In the genomic region with DNA sequence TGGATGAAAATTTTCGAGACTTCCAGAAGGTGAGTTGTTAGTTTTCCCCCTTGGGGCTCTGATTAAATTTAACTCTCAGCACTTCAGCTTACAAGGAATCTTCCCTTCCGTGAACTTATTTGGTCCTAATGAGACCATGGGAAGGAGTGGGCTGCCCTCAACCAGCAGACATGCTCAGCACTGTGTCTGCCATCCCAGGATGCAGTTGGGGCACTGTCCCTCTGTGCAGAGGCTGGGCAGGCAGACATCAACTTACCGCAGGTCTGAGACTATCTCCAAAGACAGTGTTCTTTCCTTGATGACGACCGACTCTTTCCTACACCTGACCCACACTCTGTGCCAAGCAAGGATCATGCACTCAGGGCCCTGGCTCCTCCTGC, we compare ENCODE assay signal across 16 cellular contexts. TPM values are rescaled to one million over a fixed set of nuclear protein-coding genes. Genes with fewer than 3 reads are reported as not detected.
A peak's percentile ranks its signal among the peaks of the same experiment; 100 is the strongest.
DNase-seq lines count a peak whose midpoint lies in the region; ATAC-seq and TF ChIP-seq lines count a peak whose summit lies in the region.
"Had no signal": no experiment of that assay in that cellular context is flagged by ENCODE, and none has a peak within 500 bp of the region (broad histone marks: within the 10 kb centered on the region; RNA-seq: fewer than 3 reads in every experiment).

No MANE protein-coding gene starts in this region.

- TF ChIP-seq CTCF in IMR-90 (conservative IDR thresholded peaks at IDR 0.05; ENCODE audit: low read depth, low read length): no peak
- TF ChIP-seq CTCF in osteocyte (IDR thresholded peaks at IDR 0.05): no peak

- no peak overlapping the region for H4K8ac ChIP-seq in IMR-90 (ENCODE audit: low read depth in 2 of 2, low read length in 2 of 2)

- H2BK120ac ChIP-seq in IMR-90 (ENCODE audit: low read depth, low read length): no peak overlapping the region

- H2BK15ac ChIP-seq in IMR-90 (ENCODE audit: low read depth, low read length): no peak overlapping the region

- CTCF ChIA-PET in IMR-90 (lab: Yijun Ruan, JAX): no interaction called here

- no peaks in the 10 kb centered on the region for H3K27me3 Mint-ChIP-seq in T-helper 2 cell treated with Interferon-gamma antibody and Interleukin-4, amounts not matched to agents 5 μg/mL and 100 μg/mL, for 36 hours (ENCODE audit: low read depth)
- no peaks in the 10 kb centered on the region for H3K27me3 Mint-ChIP-seq in activated naive CD8-positive, alpha-beta T cell
- no peaks in the 10 kb centered on the region for H3K27me3 Mint-ChIP-seq in osteocyte (ENCODE audit: unreplicated experiment)

- no peak overlapping the region for H3K4me2 ChIP-seq in IMR-90 (ENCODE audit: low read depth, low read length)

- H2AK5ac ChIP-seq in IMR-90 (ENCODE audit: low read depth, low read length): peak overlapping the region; percentile 81; the same call in 1 of the 2 replicates

- H3K9me1 ChIP-seq in IMR-90 (ENCODE audit: insufficient read depth, low read length): peaks cover 57% of the 10 kb centered on the region

- H3K4me3 ChIP-seq in IMR-90 (ENCODE audit: insufficient read depth, low read depth, low read length): no peak overlapping the region
- H3K4me3 ChIP-seq: sigmoid colon had no signal

- peaks cover 80% of the 10 kb centered on the region for H4K20me1 ChIP-seq in IMR-90 (ENCODE audit: insufficient read depth, low read length)

- H3K79me1 ChIP-seq in IMR-90 (ENCODE audit: low read depth in 1 of 2, low read length in 2 of 2): peaks cover 49 to 92% of the 10 kb centered on the region in 2 experiments

- no peak for DNase-seq in T-helper 2 cell treated with Interferon-gamma antibody and Interleukin-4, amounts not matched to agents 5 μg/mL and 100 μg/mL, for 36 hours (ENCODE audit: low spot score)
- no peak for DNase-seq in T-helper 2 cell
- no peak for DNase-seq in IMR-90
- DNase-seq in osteocyte (ENCODE audit: extremely low spot score, unreplicated experiment): no peak
- no peak for DNase-seq in NCI-H1694 (lab: John Stamatoyannopoulos, UW)
- no peak for DNase-seq in HUDEP-2 (lab: John Stamatoyannopoulos, UW; ENCODE audit: unreplicated experiment in 76 of 76)
- DNase-seq: activated CD8-positive, alpha-beta memory T cell treated with anti-CD3 and anti-CD28 coated beads, Interleukin-2, amount 50 U/mL, for 48 hours; Caco-2; dermis blood vessel endothelial cell; left ventricle myocardium superior; NCI-H2029; NCI-H748 treated with DMSO at 0.1 percent for 48 hours; SHP77 treated with DMSO at 0.1 percent for 48 hours; sigmoid colon had no signal

- peaks cover 35% of the 10 kb centered on the region for H3K4me1 ChIP-seq in IMR-90 (ENCODE audit: control insufficient read depth, insufficient read depth, low read length)

- peaks cover 70% of the 10 kb centered on the region for H3K4me1 Mint-ChIP-seq in T-helper 2 cell treated with Interferon-gamma antibody and Interleukin-4, amounts not matched to agents 5 μg/mL and 100 μg/mL, for 36 hours (ENCODE audit: low read depth)
- peaks cover 89% of the 10 kb centered on the region for H3K4me1 Mint-ChIP-seq in activated naive CD8-positive, alpha-beta T cell (ENCODE audit: low read depth)
- H3K4me1 Mint-ChIP-seq in osteocyte (ENCODE audit: unreplicated experiment): peaks cover 72% of the 10 kb centered on the region

- no peak for TF ChIP-seq POLR2A in IMR-90 (IDR thresholded peaks at IDR 0.05; ENCODE audit: low read depth, low read length)

- no peak overlapping the region for H3K56ac ChIP-seq in IMR-90 (ENCODE audit: extremely low read depth, insufficient read depth, low read length)

- no peaks in the 10 kb centered on the region for H3K9me3 Mint-ChIP-seq in T-helper 2 cell treated with Interferon-gamma antibody and Interleukin-4, amounts not matched to agents 5 μg/mL and 100 μg/mL, for 36 hours
- no peaks in the 10 kb centered on the region for H3K9me3 Mint-ChIP-seq in activated naive CD8-positive, alpha-beta T cell (ENCODE audit: low read depth)
- no peaks in the 10 kb centered on the region for H3K9me3 Mint-ChIP-seq in osteocyte (ENCODE audit: unreplicated experiment)

- intact Hi-C loops in IMR-90 (cut with micrococcal nuclease): no loop called here

- ATAC-seq in IMR-90 (ENCODE audit: low read depth) (no peak), HG03135 (IDR thresholded peaks at IDR 0.05; ENCODE audit: unreplicated experiment) (no peak)
- ATAC-seq: left ventricle myocardium superior had no signal

- H4K5ac ChIP-seq in IMR-90 (ENCODE audit: low read depth, low read length): no peak overlapping the region

- TF ChIP-seq RAD21 in IMR-90 (IDR thresholded peaks at IDR 0.05; ENCODE audit: low read length): no peak

- in situ Hi-C loops in IMR-90 (cut with MboI; ENCODE audit: low sequenced_read_pairs): no loop called here

- H3K14ac ChIP-seq in IMR-90 (replicated peaks; ENCODE audit: low read depth, low read length): no peak overlapping the region; the same call in 1 of the 2 replicates

- H2BK20ac ChIP-seq in IMR-90 (ENCODE audit: low read depth, low read length): no peak overlapping the region

- no peak overlapping the region for H2AK9ac ChIP-seq in IMR-90 (replicated peaks; ENCODE audit: low read depth, low read length, poor library complexity)

- no peak overlapping the region for H4K91ac ChIP-seq in IMR-90 (ENCODE audit: insufficient read depth, low read depth, low read length)

- H3K27ac Mint-ChIP-seq in T-helper 2 cell treated with Interferon-gamma antibody and Interleukin-4, amounts not matched to agents 5 μg/mL and 100 μg/mL, for 36 hours: peak overlapping the region; percentile 98
- peak overlapping the region; percentile 98 for H3K27ac Mint-ChIP-seq in activated naive CD8-positive, alpha-beta T cell
- peak overlapping the region; percentile 94 for H3K27ac Mint-ChIP-seq in osteocyte (ENCODE audit: unreplicated experiment)

- peak overlapping the region; percentile 82 for H3K4me3 Mint-ChIP-seq in T-helper 2 cell treated with Interferon-gamma antibody and Interleukin-4, amounts not matched to agents 5 μg/mL and 100 μg/mL, for 36 hours
- H3K4me3 Mint-ChIP-seq in activated naive CD8-positive, alpha-beta T cell: peak overlapping the region; percentile 59
- no peak overlapping the region for H3K4me3 Mint-ChIP-seq in osteocyte (ENCODE audit: unreplicated experiment)

- no CpG with 5 or more reads among the region's 5 CpGs for WGBS in IMR-90 (ENCODE audit: extremely low coverage in 2 of 2, insufficient read length in 1 of 2), 2 experiments

- H2AFZ ChIP-seq in IMR-90 (replicated peaks; ENCODE audit: low read length, poor library complexity): no peak overlapping the region

- H3K36me3 Mint-ChIP-seq in T-helper 2 cell treated with Interferon-gamma antibody and Interleukin-4, amounts not matched to agents 5 μg/mL and 100 μg/mL, for 36 hours (ENCODE audit: low read depth): peaks cover 32% of the 10 kb centered on the region
- H3K36me3 Mint-ChIP-seq in activated naive CD8-positive, alpha-beta T cell: peaks cover 16% of the 10 kb centered on the region
- H3K36me3 Mint-ChIP-seq in osteocyte (ENCODE audit: unreplicated experiment): no peaks in the 10 kb centered on the region

- H3K4ac ChIP-seq in IMR-90 (ENCODE audit: low read depth, low read length): peak overlapping the region; percentile 53

- no peak overlapping the region for H3K23ac ChIP-seq in IMR-90 (ENCODE audit: low read depth, low read length)

- peaks cover 2% of the 10 kb centered on the region; the same call in 1 of the 2 replicates for H3K36me3 ChIP-seq in IMR-90 (ENCODE audit: control insufficient read depth, insufficient read depth, low read length)
- H3K36me3 ChIP-seq: sigmoid colon had no signal

- no TSS peak for BruUV-seq in IMR-90 (replicated peaks; lab: Mats Ljungman, UMichigan)

- no peak overlapping the region for H3K18ac ChIP-seq in IMR-90 (ENCODE audit: low read depth, low read length)

- no peaks in the 10 kb centered on the region for H3K27me3 ChIP-seq in IMR-90 (ENCODE audit: control insufficient read depth, insufficient read depth, low read length)
- H3K27me3 ChIP-seq: sigmoid colon had no signal

- POLR2A ChIA-PET in IMR-90 (lab: Charles Lee; ENCODE audit: unreplicated experiment): no interaction called here

- H3K27ac ChIP-seq in IMR-90 (ENCODE audit: insufficient read depth, low read length): no peak overlapping the region

- H2BK5ac ChIP-seq in IMR-90 (ENCODE audit: low read depth, low read length, poor library complexity, severe bottlenecking): no peak overlapping the region

- no peak overlapping the region for H3K9ac ChIP-seq in IMR-90 (ENCODE audit: low read depth, low read length)

- dilution Hi-C loops in IMR-90 (cut with HindIII; ENCODE audit: low sequenced_read_pairs, unreplicated experiment): no loop called here

- no peaks in the 10 kb centered on the region for H3K9me3 ChIP-seq in IMR-90 (ENCODE audit: control insufficient read depth, insufficient read depth, low read length)
- H3K9me3 ChIP-seq: Caco-2, sigmoid colon had no signal

TF ChIP-seq in IMR-90, 13 proteins besides CTCF, POLR2A, EP300 and RAD21 (continues in another document):
- TF ChIP-seq USF2 (IDR thresholded peaks at IDR 0.05; ENCODE audit: low read depth, low read length) (no peak), FOS (IDR thresholded peaks at IDR 0.05; ENCODE audit: low read depth, low read length) (no peak), CEBPB (IDR thresholded peaks at IDR 0.05; ENCODE audit: low read depth, low read length) (no peak), MXI1 (IDR thresholded peaks at IDR 0.05; ENCODE audit: borderline replicate concordance, low read depth, low read length) (no peak), RFX5 (IDR thresholded peaks at IDR 0.05; ENCODE audit: low read depth, low read length) (no peak), ELK1 (IDR thresholded peaks at IDR 0.05; ENCODE audit: borderline replicate concordance, low read depth, low read length) (no peak), SMC3 (IDR thresholded peaks at IDR 0.05; ENCODE audit: low read depth, low read length) (no peak)

RNA-seq across cellular contexts. Expression of gene VOPP1, which starts 36.7 kb away (rescaled TPM):
- total RNA-seq in IMR-90 (2012; rRNA removed): 94.5 and 94.7 TPM in 2 replicates
- 54.5 and 60.2 TPM in 2 replicates for polyA plus RNA-seq in IMR-90 (2012; rRNA removed)
- 39.0 and 52.2 TPM in 2 replicates for polyA plus RNA-seq in IMR-90 (2012; cell fraction: cytosol; rRNA removed)
- 26.0 and 27.4 TPM in 2 replicates for polyA plus RNA-seq in IMR-90 (2012; cell fraction: nucleus; rRNA removed; ENCODE audit: low replicate concordance)
- total RNA-seq in osteocyte: 86.6 and 88.6 TPM in 2 replicates
